17 cellular contexts compared by ENCODE assay signal in genomic region chr1:4756184-4756504, GRCh38.
DNase-seq lines count a peak whose midpoint lies in the region; ATAC-seq, FAIRE-seq and TF ChIP-seq lines count a peak whose summit lies in the region.
"Had no signal": no experiment of that assay in that cellular context is flagged by ENCODE, and none has a peak within 500 bp of the region (broad histone marks: within the 10 kb centered on the region; RNA-seq: fewer than 3 reads in every experiment).

No MANE protein-coding gene starts in this region.

- H3K9me3 ChIP-seq in HUES48 (ENCODE audit: control insufficient read depth, insufficient read depth, low read length) = peaks cover 6% of the 10 kb centered on the region; the same call in 1 of the 2 replicates
- peaks cover 3% of the 10 kb centered on the region for H3K9me3 ChIP-seq in astrocyte (ENCODE audit: insufficient read depth, low read depth, low read length)
- no peaks in the 10 kb centered on the region for H3K9me3 ChIP-seq in iPS-15b (ENCODE audit: control insufficient read depth, insufficient read depth, low read length)

- peaks cover 14% of the 10 kb centered on the region for H3K9me3 Mint-ChIP-seq in astrocyte (ENCODE audit: unreplicated experiment)

- H3K4me3 ChIP-seq in HUES48 (ENCODE audit: low read depth, low read length) = no peak overlapping the region
- no peak overlapping the region for H3K4me3 ChIP-seq in astrocyte (ENCODE audit: insufficient read depth, low read depth, low read length)
- peak overlapping the region; percentile 5 for H3K4me3 ChIP-seq in iPS-15b (ENCODE audit: low read depth, low read length)
- H3K4me3 ChIP-seq: BLaER1 treated with 17β-estradiol and CSF1 and Interleukin-3, amounts not matched to agents 10 nM and 100 nM; GM23248 had no signal

- H3K36me3 Mint-ChIP-seq in astrocyte (ENCODE audit: low read depth, unreplicated experiment) = peaks cover 2% of the 10 kb centered on the region
- H3K36me3 Mint-ChIP-seq: CD4-positive, CD25-positive, alpha-beta regulatory T cell; IgD-negative memory B cell had no signal

- no peaks in the 10 kb centered on the region for H3K27me3 ChIP-seq in HUES48 (ENCODE audit: control insufficient read depth, insufficient read depth, low read length)
- H3K27me3 ChIP-seq in astrocyte (ENCODE audit: insufficient read depth, low read length) = no peaks in the 10 kb centered on the region
- no peaks in the 10 kb centered on the region for H3K27me3 ChIP-seq in iPS-15b (ENCODE audit: control insufficient read depth, insufficient read depth, low read length)

- FAIRE-seq in astrocyte (lab: Jason Lieb, UNC) = no peak

- no peak overlapping the region for H2AFZ ChIP-seq in astrocyte (ENCODE audit: low read depth, low read length)
- H2AFZ ChIP-seq: GM23248 had no signal

- peak overlapping the region; percentile 80 for H3K27ac Mint-ChIP-seq in astrocyte (ENCODE audit: unreplicated experiment)
- H3K27ac Mint-ChIP-seq: CD4-positive, CD25-positive, alpha-beta regulatory T cell; HFFc6; IgD-negative memory B cell had no signal

- H3K79me2 ChIP-seq in astrocyte (ENCODE audit: insufficient read depth, low read length) = no peaks in the 10 kb centered on the region

- no peak for ATAC-seq in HG02973 (IDR thresholded peaks at IDR 0.05; ENCODE audit: unreplicated experiment)

- H3K27ac ChIP-seq in HUES48 (ENCODE audit: low read depth, low read length) (peak overlapping the region; percentile 48), astrocyte (ENCODE audit: low read depth, low read length) (no peak overlapping the region)
- H3K27ac ChIP-seq: BLaER1 treated with 17β-estradiol and CSF1 and Interleukin-3, amounts not matched to agents 10 nM and 100 nM; GM23248; HL-60 had no signal

- H3K36me3 ChIP-seq in HUES48 (ENCODE audit: control insufficient read depth, insufficient read depth, low read length) (no peaks in the 10 kb centered on the region), astrocyte (ENCODE audit: insufficient read depth, low read length) (no peaks in the 10 kb centered on the region), iPS-15b (ENCODE audit: control insufficient read depth, insufficient read depth, low read length) (no peaks in the 10 kb centered on the region)
- H3K36me3 ChIP-seq: BLaER1 treated with 17β-estradiol and CSF1 and Interleukin-3, amounts not matched to agents 10 nM and 100 nM had no signal

- no peak for DNase-seq in astrocyte (ENCODE audit: low read depth)
- DNase-seq in stimulated activated CD4-positive, alpha-beta T cell treated with anti-CD3 and anti-CD28 coated beads, Interleukin-2, amount 100 ng/mL, for 48 hours = no peak
- DNase-seq in DMS79 treated with DMSO at 0.1 percent for 48 hours (lab: John Stamatoyannopoulos, UW) = no peak
- no peak for DNase-seq in T-helper 2 cell
- DNase-seq: ACHN; CD4-positive, CD25-positive, alpha-beta regulatory T cell; DMS53; GM23248; HCEC 1CT; HFFc6; KG1 had no signal

- no peak overlapping the region for H3K4me2 ChIP-seq in astrocyte (ENCODE audit: low read length)
- H3K4me2 ChIP-seq: BLaER1 treated with 17β-estradiol and CSF1 and Interleukin-3, amounts not matched to agents 10 nM and 100 nM had no signal

- peaks cover 19% of the 10 kb centered on the region for H3K4me1 Mint-ChIP-seq in astrocyte (ENCODE audit: low read depth, unreplicated experiment)
- H3K4me1 Mint-ChIP-seq: CD4-positive, CD25-positive, alpha-beta regulatory T cell had no signal

- H3K4me1 ChIP-seq in HUES48 (ENCODE audit: control insufficient read depth, insufficient read depth, low read length) (peaks cover 31% of the 10 kb centered on the region), astrocyte (ENCODE audit: insufficient read depth, low read length) (no peaks in the 10 kb centered on the region), iPS-15b (ENCODE audit: control insufficient read depth, insufficient read depth, low read length) (peaks cover 18% of the 10 kb centered on the region)
- H3K4me1 ChIP-seq: BLaER1 treated with 17β-estradiol and CSF1 and Interleukin-3, amounts not matched to agents 10 nM and 100 nM had no signal

- H3K27me3 Mint-ChIP-seq in astrocyte (ENCODE audit: low read depth, unreplicated experiment) = peaks cover 12% of the 10 kb centered on the region
- H3K27me3 Mint-ChIP-seq: CD4-positive, CD25-positive, alpha-beta regulatory T cell had no signal

- H4K20me1 ChIP-seq in astrocyte (ENCODE audit: insufficient read depth, low read length) = no peaks in the 10 kb centered on the region
- H4K20me1 ChIP-seq: BLaER1 treated with 17β-estradiol and CSF1 and Interleukin-3, amounts not matched to agents 10 nM and 100 nM had no signal

- H3K9ac ChIP-seq in HUES48 (ENCODE audit: low read depth, low read length) (no peak overlapping the region), astrocyte (ENCODE audit: low read length) (no peak overlapping the region), iPS-15b (ENCODE audit: low read depth, low read length) (no peak overlapping the region)
- H3K9ac ChIP-seq: BLaER1 treated with 17β-estradiol and CSF1 and Interleukin-3, amounts not matched to agents 10 nM and 100 nM; GM23248 had no signal

- no peak for TF ChIP-seq CTCF in astrocyte (IDR thresholded peaks at IDR 0.05; ENCODE audit: insufficient read depth, low read depth, low read length)

- H3K4me3 Mint-ChIP-seq in astrocyte (ENCODE audit: unreplicated experiment) = no peak overlapping the region
- H3K4me3 Mint-ChIP-seq: CD4-positive, CD25-positive, alpha-beta regulatory T cell; HFFc6; IgD-negative memory B cell had no signal
